ENCODE assay signal across 8 cellular contexts in the genomic region with DNA sequence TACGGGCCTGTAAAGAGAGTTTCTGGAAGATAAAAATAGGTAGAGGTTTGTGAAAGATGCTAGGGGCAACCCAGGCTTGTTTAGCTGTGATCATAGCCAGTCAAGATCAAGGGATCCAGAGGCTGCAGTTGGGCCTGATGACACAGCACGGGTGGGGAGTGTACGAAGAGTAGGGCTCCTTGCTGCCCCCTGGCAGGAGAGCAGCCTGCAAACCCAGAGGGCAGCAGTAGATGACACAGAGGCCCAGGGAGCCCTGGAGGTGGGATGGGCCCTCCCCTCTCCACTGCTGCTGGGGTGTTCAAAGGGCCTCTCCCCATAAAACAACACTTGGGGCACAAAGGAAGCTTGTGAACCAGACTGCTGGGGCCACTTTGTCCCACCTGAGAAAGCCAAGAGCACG. TPM values are rescaled to one million over a fixed set of nuclear protein-coding genes. Genes with fewer than 3 reads are reported as not detected.
DNase-seq lines count a peak whose midpoint lies in the region; ATAC-seq and TF ChIP-seq lines count a peak whose summit lies in the region.

No MANE protein-coding gene starts in this region.

- no peaks in the 10 kb centered on the region for H3K36me3 ChIP-seq in H7 (replicated peaks; ENCODE audit: control insufficient read depth, insufficient read depth, low read length)

- H3K4me3 ChIP-seq in H7 (ENCODE audit: insufficient read depth, low read depth, low read length), result no peak overlapping the region

- ATAC-seq in SK-N-SH treated with all-trans-retinoic acid at 6 μM for 48 hours (peak; percentile 91), GM18858 (IDR thresholded peaks at IDR 0.05; ENCODE audit: unreplicated experiment) (no peak)

- DNase-seq in AG08396 (ENCODE audit: low spot score) (peak; percentile 46), H7 (peak; percentile 86), fibroblast of gingiva (ENCODE audit: low read depth) (peak; percentile 35), ureter (ENCODE audit: low spot score) (no peak), globus pallidus (ENCODE audit: low spot score) (no peak)
- DNase-seq in stimulated activated CD4-positive, alpha-beta T cell treated with anti-CD3 and anti-CD28 coated beads, Interleukin-1b, Interleukin-23, amount 100 ng/mL, for 48 hours, result peak; percentile 29

- no peaks in the 10 kb centered on the region; the same call in 1 of the 2 replicates for H3K27me3 ChIP-seq in H7 (ENCODE audit: control insufficient read depth, insufficient read depth, low read length)

TF ChIP-seq in SK-N-SH treated with all-trans-retinoic acid at 6 μM for 48 hours, 23 proteins besides CTCF, POLR2A, EP300 and RAD21:
- TF ChIP-seq GLIS3 (CRISPR knock-in tag; IDR thresholded peaks at IDR 0.05) (no peak), ZC3H10 (CRISPR knock-in tag; IDR thresholded peaks at IDR 0.05) (no peak), RARB (CRISPR knock-in tag; IDR thresholded peaks at IDR 0.05) (no peak), ARNTL (CRISPR knock-in tag; IDR thresholded peaks at IDR 0.05; ENCODE audit: borderline replicate concordance, low read depth) (no peak), ZFP30 (CRISPR knock-in tag; IDR thresholded peaks at IDR 0.05) (no peak), CSDC2 (CRISPR knock-in tag; IDR thresholded peaks at IDR 0.05) (no peak), TOX (CRISPR knock-in tag; IDR thresholded peaks at IDR 0.05; ENCODE audit: borderline replicate concordance) (no peak), OSR1 (CRISPR knock-in tag; IDR thresholded peaks at IDR 0.05) (no peak), ZNF8 (CRISPR knock-in tag; IDR thresholded peaks at IDR 0.05) (no peak), ISL1 (CRISPR knock-in tag; IDR thresholded peaks at IDR 0.05) (no peak), ZNF70 (CRISPR knock-in tag; IDR thresholded peaks at IDR 0.05) (no peak), ZNF565 (CRISPR knock-in tag; conservative IDR thresholded peaks at IDR 0.05; ENCODE audit: low read depth) (no peak), BACH2 (CRISPR knock-in tag; IDR thresholded peaks at IDR 0.05; ENCODE audit: borderline replicate concordance) (no peak), ESRRG (CRISPR knock-in tag; IDR thresholded peaks at IDR 0.05) (no peak)
- TF ChIP-seq, protein P1, sequence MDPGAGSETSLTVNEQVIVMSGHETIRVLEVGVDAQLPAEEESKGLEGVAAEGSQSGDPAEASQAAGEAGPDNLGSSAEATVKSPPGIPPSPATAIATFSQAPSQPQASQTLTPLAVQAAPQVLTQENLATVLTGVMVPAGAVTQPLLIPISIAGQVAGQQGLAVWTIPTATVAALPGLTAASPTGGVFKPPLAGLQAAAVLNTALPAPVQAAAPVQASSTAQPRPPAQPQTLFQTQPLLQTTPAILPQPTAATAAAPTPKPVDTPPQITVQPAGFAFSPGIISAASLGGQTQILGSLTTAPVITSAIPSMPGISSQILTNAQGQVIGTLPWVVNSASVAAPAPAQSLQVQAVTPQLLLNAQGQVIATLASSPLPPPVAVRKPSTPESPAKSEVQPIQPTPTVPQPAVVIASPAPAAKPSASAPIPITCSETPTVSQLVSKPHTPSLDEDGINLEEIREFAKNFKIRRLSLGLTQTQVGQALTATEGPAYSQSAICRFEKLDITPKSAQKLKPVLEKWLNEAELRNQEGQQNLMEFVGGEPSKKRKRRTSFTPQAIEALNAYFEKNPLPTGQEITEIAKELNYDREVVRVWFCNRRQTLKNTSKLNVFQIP (CRISPR knock-in tag; IDR thresholded peaks at IDR 0.05; ENCODE audit: borderline replicate concordance, low read depth), result no peak
- TF ChIP-seq, protein P2, sequence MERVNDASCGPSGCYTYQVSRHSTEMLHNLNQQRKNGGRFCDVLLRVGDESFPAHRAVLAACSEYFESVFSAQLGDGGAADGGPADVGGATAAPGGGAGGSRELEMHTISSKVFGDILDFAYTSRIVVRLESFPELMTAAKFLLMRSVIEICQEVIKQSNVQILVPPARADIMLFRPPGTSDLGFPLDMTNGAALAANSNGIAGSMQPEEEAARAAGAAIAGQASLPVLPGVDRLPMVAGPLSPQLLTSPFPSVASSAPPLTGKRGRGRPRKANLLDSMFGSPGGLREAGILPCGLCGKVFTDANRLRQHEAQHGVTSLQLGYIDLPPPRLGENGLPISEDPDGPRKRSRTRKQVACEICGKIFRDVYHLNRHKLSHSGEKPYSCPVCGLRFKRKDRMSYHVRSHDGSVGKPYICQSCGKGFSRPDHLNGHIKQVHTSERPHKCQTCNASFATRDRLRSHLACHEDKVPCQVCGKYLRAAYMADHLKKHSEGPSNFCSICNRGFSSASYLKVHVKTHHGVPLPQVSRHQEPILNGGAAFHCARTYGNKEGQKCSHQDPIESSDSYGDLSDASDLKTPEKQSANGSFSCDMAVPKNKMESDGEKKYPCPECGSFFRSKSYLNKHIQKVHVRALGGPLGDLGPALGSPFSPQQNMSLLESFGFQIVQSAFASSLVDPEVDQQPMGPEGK (CRISPR knock-in tag; IDR thresholded peaks at IDR 0.05; ENCODE audit: borderline replicate concordance), result no peak

RNA-seq across cellular contexts. Expression of a gene that starts 47.2 kb away (rescaled TPM):
- 32.1 and 39.6 TPM in 2 replicates for total RNA-seq in H7 (2014; rRNA removed; shearing (Covaris generic))
- total RNA-seq in ureter, result 261 TPM

Comparison
In these comparisons a context has a peak if more than half of its experiments do, and no peak if none do; other contexts are left out.
1. DNase-seq: peak in AG08396 (single experiment), H7 (single experiment), fibroblast of gingiva (single experiment) and stimulated activated CD4-positive, alpha-beta T cell treated with anti-CD3 and anti-CD28 coated beads, Interleukin-1b, Interleukin-23, amount 100 ng/mL, for 48 hours (single experiment); none in ureter (single experiment) and globus pallidus (single experiment).